Comparison of ENCODE assay signal across 15 cellular contexts in the genomic region with DNA sequence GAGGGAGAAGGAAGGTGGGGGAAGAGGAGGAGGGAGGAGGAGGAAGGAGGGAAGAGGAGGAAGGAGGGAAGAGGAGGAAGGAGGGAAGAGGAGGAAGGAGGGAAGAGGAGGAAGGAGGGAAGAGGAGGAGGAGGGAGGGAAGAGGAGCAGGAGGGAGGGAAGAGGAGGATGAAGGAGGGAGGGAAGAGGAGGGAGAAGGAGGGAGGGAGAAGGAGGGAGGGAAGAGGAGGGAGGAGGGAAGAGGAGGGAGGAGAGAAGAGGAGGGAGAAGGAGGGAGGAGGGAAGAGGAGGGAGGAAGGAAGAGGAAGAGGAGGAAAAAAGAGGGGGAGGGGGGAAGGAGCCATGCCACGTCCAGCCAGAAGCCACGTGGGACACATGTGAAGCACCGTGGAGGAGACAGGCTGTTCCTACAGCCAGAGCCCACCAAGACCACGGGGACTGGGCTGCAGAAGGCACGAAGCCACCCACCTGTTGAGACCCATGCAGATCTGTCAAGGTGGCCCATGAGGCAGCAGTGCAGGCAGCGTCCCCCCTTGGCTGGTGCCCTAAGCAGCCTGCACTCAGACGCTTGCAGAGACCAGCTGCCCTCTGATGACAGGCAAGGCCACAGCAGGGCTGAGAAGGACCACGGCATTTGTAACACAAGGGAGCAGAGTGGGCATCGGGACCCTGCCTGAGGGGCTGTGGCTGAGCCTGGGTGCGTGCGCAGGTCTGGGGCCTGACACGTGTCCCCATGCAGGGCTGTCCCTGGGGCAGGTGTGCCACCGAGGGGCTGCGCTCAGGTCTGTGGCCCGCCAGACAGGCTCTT. TPM values are rescaled to one million over a fixed set of nuclear protein-coding genes. Genes with fewer than 3 reads are reported as not detected.
A peak's percentile ranks its signal among the peaks of the same experiment; 100 is the strongest.
DNase-seq lines count a peak whose midpoint lies in the region; ATAC-seq, FAIRE-seq and TF ChIP-seq lines count a peak whose summit lies in the region.
"Had no signal": no experiment of that assay in that cellular context is flagged by ENCODE, and none has a peak within 500 bp of the region (broad histone marks: within the 10 kb centered on the region; RNA-seq: fewer than 3 reads in every experiment).

No MANE protein-coding gene starts in this region.

- no peaks in the 10 kb centered on the region for H3K79me1 ChIP-seq in H1 (ENCODE audit: low read depth, low read length)

- H3K79me2 ChIP-seq in H1 (ENCODE audit: control insufficient read depth in 1 of 2, insufficient read depth in 2 of 2, low read length in 2 of 2), result no peaks in the 10 kb centered on the region

- H3K4me1 ChIP-seq in H1 (replicated peaks in 1 of 4; ENCODE audit: control insufficient read depth in 3 of 4, insufficient read depth in 4 of 4, low read length in 3 of 4) (peaks cover 0 to 8% (median 1%) of the 10 kb centered on the region in 4 experiments; a peak in 2 of 7 replicates), ascending aorta (no peaks in the 10 kb centered on the region)

- no peak overlapping the region for H2BK15ac ChIP-seq in H1 (ENCODE audit: low read length)

- no peak overlapping the region for H3K56ac ChIP-seq in H1 (replicated peaks; ENCODE audit: insufficient read length, low read depth, low read length)

- intact Hi-C loops in ascending aorta (cut with DNase I), result loop anchor here (5.0 kb wide), 1 partner anchor 43 kb away; no protein-coding TSS in a partner anchor

- no peak overlapping the region for H2AFZ ChIP-seq in H1 (ENCODE audit: low read length)
- H2AFZ ChIP-seq: GM23338 had no signal

- no peak for DNase-seq in stimulated activated naive CD8-positive, alpha-beta T cell treated with anti-CD3 and anti-CD28 coated beads, Interleukin-15, amount 100 ng/mL, for 72 hours
- DNase-seq in stimulated activated naive CD8-positive, alpha-beta T cell treated with anti-CD3 and anti-CD28 coated beads, Interleukin-15, Interleukin-2, amounts not matched to agents 100 U/mL and 50 U/mL, for 24 hours, result no peak
- DNase-seq in H1 (ENCODE audit: low read depth in 1 of 2, low spot score in 2 of 2), result no peak
- DNase-seq in urothelium cell line (ENCODE audit: low spot score), result no peak
- DNase-seq in ascending aorta (ENCODE audit: low spot score in 2 of 2), result no peak
- DNase-seq in GM19239 (ENCODE audit: insufficient read length, low spot score), result no peak
- DNase-seq: activated CD8-positive, alpha-beta memory T cell treated with anti-CD3 and anti-CD28 coated beads for 24 hours; activated naive CD4-positive, alpha-beta T cell treated with anti-CD3 and anti-CD28 coated beads for 36 hours; hippocampal formation; MG63; NCI-H510A had no signal

- no peaks in the 10 kb centered on the region for H3K9me3 Mint-ChIP-seq in stimulated activated naive CD8-positive, alpha-beta T cell treated with anti-CD3 and anti-CD28 coated beads, Interleukin-15, amount 100 ng/mL, for 72 hours
- H3K9me3 Mint-ChIP-seq: activated naive CD4-positive, alpha-beta T cell treated with anti-CD3 and anti-CD28 coated beads for 36 hours; central memory CD8-positive, alpha-beta T cell had no signal

- TF ChIP-seq EP300 in H1 (IDR thresholded peaks at IDR 0.05; ENCODE audit: borderline replicate concordance in 1 of 2, low read depth in 2 of 2, low read length in 2 of 2), result no peak

- POLR2A ChIA-PET in H1 (lab: Charles Lee; ENCODE audit: partially characterized antibody), result interaction anchor here (0.6 to 1.6 kb wide), 4 partner anchors 11 to 259 kb away, joined by 3 to 4 read pairs (median 4); a partner anchor contains a TSS

- TF ChIP-seq POLR2A in H1 (IDR thresholded peaks at IDR 0.05; ENCODE audit: control extremely low read depth in 1 of 2, low read depth in 2 of 2, low read length in 2 of 2), result no peak

- no peak for TF ChIP-seq RAD21 in H1 (IDR thresholded peaks at IDR 0.05 in 1 of 2, conservative IDR thresholded peaks at IDR 0.05 in 1 of 2; ENCODE audit: low read depth in 2 of 2, low read length in 2 of 2)

- no peak overlapping the region for H3K9ac ChIP-seq in H1 (replicated peaks in 1 of 4; ENCODE audit: extremely low read depth in 1 of 4, low read depth in 3 of 4, low read length in 3 of 4)

- peak; percentile 39 for ATAC-seq in stimulated activated naive CD8-positive, alpha-beta T cell treated with anti-CD3 and anti-CD28 coated beads, Interleukin-15, amount 100 ng/mL, for 72 hours
- ATAC-seq in stimulated activated naive CD8-positive, alpha-beta T cell treated with anti-CD3 and anti-CD28 coated beads, Interleukin-15, Interleukin-2, amounts not matched to agents 100 U/mL and 50 U/mL, for 24 hours, result no peak
- ATAC-seq: GM23338 had no signal

- no peak overlapping the region for H4K91ac ChIP-seq in H1 (replicated peaks; ENCODE audit: insufficient read length, low read length)

- no peak overlapping the region for H3K4me2 ChIP-seq in H1 (ENCODE audit: insufficient read depth in 1 of 2, low read depth in 2 of 2, low read length in 2 of 2)
- H3K4me2 ChIP-seq: GM23338 had no signal

- no peaks in the 10 kb centered on the region; a peak in 1 of 8 replicates for H3K36me3 ChIP-seq in H1 (ENCODE audit: control insufficient read depth in 2 of 4, insufficient read depth in 4 of 4, low read length in 3 of 4)
- peaks cover 29 to 37% of the 10 kb centered on the region in 2 donors for H3K36me3 ChIP-seq in ascending aorta

- TF ChIP-seq CTCF in H1 (IDR thresholded peaks at IDR 0.05; ENCODE audit: control extremely low read depth in 1 of 3, insufficient read depth in 1 of 3, low read depth in 1 of 3, low read length in 3 of 3) (no peak), ascending aorta (IDR thresholded peaks at IDR 0.05) (no peak)

- no peak overlapping the region for H3K23ac ChIP-seq in H1 (ENCODE audit: insufficient read length)

- peaks cover 6% of the 10 kb centered on the region; the same call in 1 of the 2 replicates for H3K23me2 ChIP-seq in H1 (ENCODE audit: low read depth, low read length)

- no peak overlapping the region for H4K5ac ChIP-seq in H1 (ENCODE audit: insufficient read length, low read depth, low read length)

- H3K27ac ChIP-seq in H1 (ENCODE audit: low read depth, low read length) (no peak overlapping the region), ascending aorta (no peak overlapping the region)

- H3K14ac ChIP-seq in H1 (ENCODE audit: insufficient read length), result no peak overlapping the region

- H2BK20ac ChIP-seq in H1 (ENCODE audit: low read length), result no peak overlapping the region

- H3K18ac ChIP-seq in H1 (ENCODE audit: extremely low read depth, low read length), result no peak overlapping the region

- FAIRE-seq in H1 (lab: Jason Lieb, UNC) (peak; percentile 87), urothelium cell line (lab: Jason Lieb, UNC) (peak; percentile 100), GM19239 (lab: Jason Lieb, UNC) (no peak)
- FAIRE-seq: TTC549 had no signal

- H2BK12ac ChIP-seq in H1 (ENCODE audit: low read depth, low read length), result 0 out of 2 replicates have a peak overlapping the region, but pooled peaks have one; percentile 60

- no peak overlapping the region for H3K27ac Mint-ChIP-seq in stimulated activated naive CD8-positive, alpha-beta T cell treated with anti-CD3 and anti-CD28 coated beads, Interleukin-15, amount 100 ng/mL, for 72 hours
- H3K27ac Mint-ChIP-seq: activated naive CD4-positive, alpha-beta T cell treated with anti-CD3 and anti-CD28 coated beads for 36 hours; GM23338 had no signal

- H3K27me3 ChIP-seq in H1 (replicated peaks in 1 of 4; ENCODE audit: control insufficient read depth in 3 of 4, extremely low read depth in 1 of 4, insufficient read depth in 3 of 4, low read length in 3 of 4) (no peaks in the 10 kb centered on the region), ascending aorta (no peaks in the 10 kb centered on the region)
- H3K27me3 ChIP-seq: MG63 had no signal

- H3K9me3 ChIP-seq in H1 (ENCODE audit: insufficient read depth in 2 of 2, low read depth in 1 of 2, low read length in 1 of 2) (no peaks in the 10 kb centered on the region), ascending aorta (no peaks in the 10 kb centered on the region)
- H3K9me3 ChIP-seq: MG63 had no signal

- CTCF ChIA-PET in H1 (lab: Charles Lee; ENCODE audit: partially characterized antibody), result interaction anchor here (0.6 to 1.2 kb wide), 4 partner anchors 9 to 180 kb away, joined by 3 read pairs; no protein-coding TSS in a partner anchor

- H3K4me3 ChIP-seq in H1 (ENCODE audit: extremely low read depth in 1 of 4, insufficient read depth in 2 of 4, low read depth in 3 of 4, low read length in 4 of 4) (no peak overlapping the region), ascending aorta (no peak overlapping the region)
- H3K4me3 ChIP-seq: GM23338, lung, MG63 had no signal

- peaks cover 38% of the 10 kb centered on the region for H3K4me1 Mint-ChIP-seq in stimulated activated naive CD8-positive, alpha-beta T cell treated with anti-CD3 and anti-CD28 coated beads, Interleukin-15, amount 100 ng/mL, for 72 hours

- H2BK120ac ChIP-seq in H1 (replicated peaks; ENCODE audit: low read depth, low read length), result no peak overlapping the region

- H4K20me1 ChIP-seq in H1 (replicated peaks in 1 of 2; ENCODE audit: control insufficient read depth in 1 of 2, insufficient read depth in 2 of 2, low read length in 2 of 2), result peaks cover 0 to 15% of the 10 kb centered on the region in 2 experiments

- H2BK5ac ChIP-seq in H1 (ENCODE audit: low read depth, low read length), result no peak overlapping the region

- no peak overlapping the region for H3K4me3 Mint-ChIP-seq in stimulated activated naive CD8-positive, alpha-beta T cell treated with anti-CD3 and anti-CD28 coated beads, Interleukin-15, amount 100 ng/mL, for 72 hours
- H3K4me3 Mint-ChIP-seq: activated naive CD4-positive, alpha-beta T cell treated with anti-CD3 and anti-CD28 coated beads for 36 hours; central memory CD8-positive, alpha-beta T cell; GM23338 had no signal

- H4K8ac ChIP-seq in H1 (ENCODE audit: extremely low read depth, insufficient read depth, low read length), result no peak overlapping the region

- H2AK5ac ChIP-seq in H1 (ENCODE audit: low read depth, low read length), result no peak overlapping the region

- H3K4ac ChIP-seq in H1 (replicated peaks; ENCODE audit: insufficient read length, low read depth, low read length), result no peak overlapping the region

- 91% methylated on average over 15 of the region's 15 CpGs; no CpG with 5 or more reads in 1 of the 2 experiments for WGBS in H1 (ENCODE audit: extremely low coverage in 1 of 2, insufficient coverage in 1 of 2, insufficient read length in 1 of 2, insufficient replicate concordance in 2 of 2, low coverage in 1 of 2, low lambda C conversion rate in 2 of 2, missing lambda C conversion rate in 1 of 2), 2 experiments

- H3K27me3 Mint-ChIP-seq in stimulated activated naive CD8-positive, alpha-beta T cell treated with anti-CD3 and anti-CD28 coated beads, Interleukin-15, amount 100 ng/mL, for 72 hours, result no peaks in the 10 kb centered on the region
- H3K27me3 Mint-ChIP-seq: central memory CD8-positive, alpha-beta T cell had no signal

RNA-seq across cellular contexts. Expression of a gene that starts 10.3 kb away (rescaled TPM):
- 48.9 and 60.2 TPM in 2 replicates for total RNA-seq in H1 (2021; fragmentation: NEBNext Ultra II Directional; extraction: Animal tissue kit (Norgen Biotek cat#: 25700))
- polyA plus RNA-seq in H1 (2011; rRNA removed), result 91.1 and 95.6 TPM in 2 replicates
- 88.1 TPM for polyA plus RNA-seq in H1 (2011; cell fraction: cytosol; rRNA removed)
- polyA plus RNA-seq in H1 (2011; cell fraction: nucleus; rRNA removed), result 56.3 TPM
- 123 to 151 TPM (median 134 TPM) in 4 replicates for polyA plus RNA-seq in H1 (2012, experiment 1 of 2)
- polyA plus RNA-seq in H1 (2012, experiment 2 of 2), result 129 TPM
- polyA plus RNA-seq in H1 (2013, experiment 1 of 2), result 160 TPM
- 163 TPM for polyA plus RNA-seq in H1 (2013, experiment 2 of 2)
- polyA minus RNA-seq in H1 (2011; rRNA and poly(A)+ RNA removed), result 7.2 and 14.2 TPM in 2 replicates
- polyA minus RNA-seq in H1 (2011; cell fraction: cytosol; rRNA and poly(A)+ RNA removed), result 20.0 TPM
- 21.6 TPM for polyA minus RNA-seq in H1 (2011; cell fraction: nucleus; rRNA and poly(A)+ RNA removed)
- 6.5 TPM for total RNA-seq in ascending aorta

RNA-seq across cellular contexts. Expression of a gene that starts 10.6 kb away (rescaled TPM):
- total RNA-seq in H1 (2021; fragmentation: NEBNext Ultra II Directional; extraction: Animal tissue kit (Norgen Biotek cat#: 25700)), result 22.9 and 26.0 TPM in 2 replicates
- polyA plus RNA-seq in H1 (2011; rRNA removed), result 28.0 and 59.8 TPM in 2 replicates
- 31.4 TPM for polyA plus RNA-seq in H1 (2011; cell fraction: cytosol; rRNA removed)
- 172 TPM for polyA plus RNA-seq in H1 (2011; cell fraction: nucleus; rRNA removed)
- polyA plus RNA-seq in H1 (2012, experiment 1 of 2), result 16.6 to 27.7 TPM (median 21.3 TPM) in 4 replicates
- polyA plus RNA-seq in H1 (2012, experiment 2 of 2), result 14.6 TPM
- 24.1 TPM for polyA plus RNA-seq in H1 (2013, experiment 1 of 2)
- polyA plus RNA-seq in H1 (2013, experiment 2 of 2), result 19.1 TPM
- polyA minus RNA-seq in H1 (2011; rRNA and poly(A)+ RNA removed), result 7.9 and 10.5 TPM in 2 replicates
- polyA minus RNA-seq in H1 (2011; cell fraction: cytosol; rRNA and poly(A)+ RNA removed), result 19.7 TPM
- 44.0 TPM for polyA minus RNA-seq in H1 (2011; cell fraction: nucleus; rRNA and poly(A)+ RNA removed)
- 117 TPM for total RNA-seq in ascending aorta

RNA-seq across cellular contexts. Expression of a gene that starts 26.7 kb away (rescaled TPM):
- total RNA-seq in H1 (2021; fragmentation: NEBNext Ultra II Directional; extraction: Animal tissue kit (Norgen Biotek cat#: 25700)), result 22.5 and 23.2 TPM in 2 replicates
- polyA plus RNA-seq in H1 (2011; rRNA removed), result 5.9 and 11.5 TPM in 2 replicates
- polyA plus RNA-seq in H1 (2011; cell fraction: cytosol; rRNA removed), result 19.5 TPM
- 51.9 TPM for polyA plus RNA-seq in H1 (2011; cell fraction: nucleus; rRNA removed)
- 12.1 to 30.1 TPM (median 26.5 TPM) in 4 replicates for polyA plus RNA-seq in H1 (2012, experiment 1 of 2)
- 11.9 TPM for polyA plus RNA-seq in H1 (2012, experiment 2 of 2)
- polyA plus RNA-seq in H1 (2013, experiment 1 of 2), result 11.2 TPM
- polyA plus RNA-seq in H1 (2013, experiment 2 of 2), result 10.1 TPM
- 3.9 and 4.0 TPM in 2 replicates for polyA minus RNA-seq in H1 (2011; rRNA and poly(A)+ RNA removed)
- polyA minus RNA-seq in H1 (2011; cell fraction: cytosol; rRNA and poly(A)+ RNA removed), result 13.9 TPM
- polyA minus RNA-seq in H1 (2011; cell fraction: nucleus; rRNA and poly(A)+ RNA removed), result 14.3 TPM
- total RNA-seq in ascending aorta, result 6.7 TPM

RNA-seq across cellular contexts. Expression of a gene that starts 45.7 kb away (rescaled TPM):
- total RNA-seq in H1 (2021; fragmentation: NEBNext Ultra II Directional; extraction: Animal tissue kit (Norgen Biotek cat#: 25700)), result 35.7 and 41.0 TPM in 2 replicates
- polyA plus RNA-seq in H1 (2011; rRNA removed), result 26.4 and 44.4 TPM in 2 replicates
- 26.3 TPM for polyA plus RNA-seq in H1 (2011; cell fraction: cytosol; rRNA removed)
- 76.9 TPM for polyA plus RNA-seq in H1 (2011; cell fraction: nucleus; rRNA removed)
- 24.8 to 37.5 TPM (median 34.7 TPM) in 4 replicates for polyA plus RNA-seq in H1 (2012, experiment 1 of 2)
- 22.5 TPM for polyA plus RNA-seq in H1 (2012, experiment 2 of 2)
- polyA plus RNA-seq in H1 (2013, experiment 1 of 2), result 29.8 TPM
- polyA plus RNA-seq in H1 (2013, experiment 2 of 2), result 28.9 TPM
- 35.9 and 40.0 TPM in 2 replicates for polyA minus RNA-seq in H1 (2011; rRNA and poly(A)+ RNA removed)
- polyA minus RNA-seq in H1 (2011; cell fraction: cytosol; rRNA and poly(A)+ RNA removed), result 38.1 TPM
- polyA minus RNA-seq in H1 (2011; cell fraction: nucleus; rRNA and poly(A)+ RNA removed), result 47.8 TPM
- 261 TPM for total RNA-seq in ascending aorta
